Comparison of ENCODE assay signal across 1 cellular context in genomic region chr19:13085673-13086072, GRCh38.
TF ChIP-seq lines count a peak whose summit lies in the region.

No MANE protein-coding gene starts in this region.

TF ChIP-seq in WTC11, 78 proteins besides CTCF, POLR2A, EP300 and RAD21 (continued from another document):
- TF ChIP-seq ERG (CRISPR knock-in tag; IDR thresholded peaks at IDR 0.05) (no peak), ZNF138 (CRISPR knock-in tag; conservative IDR thresholded peaks at IDR 0.05) (no peak), FOXP4 (CRISPR knock-in tag; IDR thresholded peaks at IDR 0.05) (no peak), GRHL2 (CRISPR knock-in tag; IDR thresholded peaks at IDR 0.05; ENCODE audit: insufficient replicate concordance, severe bottlenecking) (no peak), STAT6 (CRISPR knock-in tag; conservative IDR thresholded peaks at IDR 0.05; ENCODE audit: low read depth) (no peak), MLX (CRISPR knock-in tag; IDR thresholded peaks at IDR 0.05) (no peak), NFATC4 (CRISPR knock-in tag; IDR thresholded peaks at IDR 0.05) (no peak)
- TF ChIP-seq, protein P1, sequence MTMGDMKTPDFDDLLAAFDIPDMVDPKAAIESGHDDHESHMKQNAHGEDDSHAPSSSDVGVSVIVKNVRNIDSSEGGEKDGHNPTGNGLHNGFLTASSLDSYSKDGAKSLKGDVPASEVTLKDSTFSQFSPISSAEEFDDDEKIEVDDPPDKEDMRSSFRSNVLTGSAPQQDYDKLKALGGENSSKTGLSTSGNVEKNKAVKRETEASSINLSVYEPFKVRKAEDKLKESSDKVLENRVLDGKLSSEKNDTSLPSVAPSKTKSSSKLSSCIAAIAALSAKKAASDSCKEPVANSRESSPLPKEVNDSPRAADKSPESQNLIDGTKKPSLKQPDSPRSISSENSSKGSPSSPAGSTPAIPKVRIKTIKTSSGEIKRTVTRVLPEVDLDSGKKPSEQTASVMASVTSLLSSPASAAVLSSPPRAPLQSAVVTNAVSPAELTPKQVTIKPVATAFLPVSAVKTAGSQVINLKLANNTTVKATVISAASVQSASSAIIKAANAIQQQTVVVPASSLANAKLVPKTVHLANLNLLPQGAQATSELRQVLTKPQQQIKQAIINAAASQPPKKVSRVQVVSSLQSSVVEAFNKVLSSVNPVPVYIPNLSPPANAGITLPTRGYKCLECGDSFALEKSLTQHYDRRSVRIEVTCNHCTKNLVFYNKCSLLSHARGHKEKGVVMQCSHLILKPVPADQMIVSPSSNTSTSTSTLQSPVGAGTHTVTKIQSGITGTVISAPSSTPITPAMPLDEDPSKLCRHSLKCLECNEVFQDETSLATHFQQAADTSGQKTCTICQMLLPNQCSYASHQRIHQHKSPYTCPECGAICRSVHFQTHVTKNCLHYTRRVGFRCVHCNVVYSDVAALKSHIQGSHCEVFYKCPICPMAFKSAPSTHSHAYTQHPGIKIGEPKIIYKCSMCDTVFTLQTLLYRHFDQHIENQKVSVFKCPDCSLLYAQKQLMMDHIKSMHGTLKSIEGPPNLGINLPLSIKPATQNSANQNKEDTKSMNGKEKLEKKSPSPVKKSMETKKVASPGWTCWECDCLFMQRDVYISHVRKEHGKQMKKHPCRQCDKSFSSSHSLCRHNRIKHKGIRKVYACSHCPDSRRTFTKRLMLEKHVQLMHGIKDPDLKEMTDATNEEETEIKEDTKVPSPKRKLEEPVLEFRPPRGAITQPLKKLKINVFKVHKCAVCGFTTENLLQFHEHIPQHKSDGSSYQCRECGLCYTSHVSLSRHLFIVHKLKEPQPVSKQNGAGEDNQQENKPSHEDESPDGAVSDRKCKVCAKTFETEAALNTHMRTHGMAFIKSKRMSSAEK (CRISPR knock-in tag; IDR thresholded peaks at IDR 0.05; ENCODE audit: borderline replicate concordance) = no peak
- TF ChIP-seq, protein P2, sequence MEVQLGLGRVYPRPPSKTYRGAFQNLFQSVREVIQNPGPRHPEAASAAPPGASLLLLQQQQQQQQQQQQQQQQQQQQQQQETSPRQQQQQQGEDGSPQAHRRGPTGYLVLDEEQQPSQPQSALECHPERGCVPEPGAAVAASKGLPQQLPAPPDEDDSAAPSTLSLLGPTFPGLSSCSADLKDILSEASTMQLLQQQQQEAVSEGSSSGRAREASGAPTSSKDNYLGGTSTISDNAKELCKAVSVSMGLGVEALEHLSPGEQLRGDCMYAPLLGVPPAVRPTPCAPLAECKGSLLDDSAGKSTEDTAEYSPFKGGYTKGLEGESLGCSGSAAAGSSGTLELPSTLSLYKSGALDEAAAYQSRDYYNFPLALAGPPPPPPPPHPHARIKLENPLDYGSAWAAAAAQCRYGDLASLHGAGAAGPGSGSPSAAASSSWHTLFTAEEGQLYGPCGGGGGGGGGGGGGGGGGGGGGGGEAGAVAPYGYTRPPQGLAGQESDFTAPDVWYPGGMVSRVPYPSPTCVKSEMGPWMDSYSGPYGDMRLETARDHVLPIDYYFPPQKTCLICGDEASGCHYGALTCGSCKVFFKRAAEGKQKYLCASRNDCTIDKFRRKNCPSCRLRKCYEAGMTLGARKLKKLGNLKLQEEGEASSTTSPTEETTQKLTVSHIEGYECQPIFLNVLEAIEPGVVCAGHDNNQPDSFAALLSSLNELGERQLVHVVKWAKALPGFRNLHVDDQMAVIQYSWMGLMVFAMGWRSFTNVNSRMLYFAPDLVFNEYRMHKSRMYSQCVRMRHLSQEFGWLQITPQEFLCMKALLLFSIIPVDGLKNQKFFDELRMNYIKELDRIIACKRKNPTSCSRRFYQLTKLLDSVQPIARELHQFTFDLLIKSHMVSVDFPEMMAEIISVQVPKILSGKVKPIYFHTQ (CRISPR knock-in tag; IDR thresholded peaks at IDR 0.05) = no peak
TF ChIP-seq in WTC11: peak in this region for 0.
